12 cellular contexts compared by ENCODE assay signal in the genomic region with DNA sequence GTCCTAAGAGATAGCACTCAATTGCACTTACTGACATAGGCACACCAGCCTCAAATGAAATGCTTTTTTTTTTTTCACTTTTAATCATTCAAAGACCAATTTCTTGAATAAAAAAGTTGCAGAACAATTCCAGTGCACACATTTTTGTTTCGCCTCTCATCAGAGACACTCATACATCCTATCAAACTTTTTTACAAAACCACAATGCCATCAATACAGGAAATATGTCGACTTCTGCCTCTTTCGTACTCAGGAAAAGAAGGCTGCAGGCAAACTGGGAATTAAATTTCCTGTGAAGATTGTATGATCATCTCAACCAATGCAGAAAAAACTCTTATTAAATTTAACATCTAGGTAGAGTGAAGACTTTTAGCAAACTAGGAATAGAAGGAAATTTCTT.
DNase-seq lines count a peak whose midpoint lies in the region; ATAC-seq and TF ChIP-seq lines count a peak whose summit lies in the region.
"Had no signal": no experiment of that assay in that cellular context is flagged by ENCODE, and none has a peak within 500 bp of the region (broad histone marks: within the 10 kb centered on the region; RNA-seq: fewer than 3 reads in every experiment).

No MANE protein-coding gene starts in this region.

- no peak overlapping the region for H3K27ac ChIP-seq in BLaER1 treated with 17β-estradiol and CSF1 and Interleukin-3, amounts not matched to agents 10 nM and 100 nM
- peak overlapping the region; percentile 75 for H3K27ac ChIP-seq in SK-N-MC
- H3K27ac ChIP-seq: GM23248 had no signal

- TF ChIP-seq CTCF in GM13977 (IDR thresholded peaks at IDR 0.05; ENCODE audit: extremely low read depth, insufficient read depth, missing control alignments), result no peak

- peaks cover 0 to 16% (median 10%) of the 10 kb centered on the region in 10 experiments; a peak in 18 of 20 replicates for H3K4me1 ChIP-seq in BLaER1 treated with 17β-estradiol and CSF1 and Interleukin-3, amounts not matched to agents 10 nM and 100 nM

- H3K4me2 ChIP-seq in BLaER1 treated with 17β-estradiol and CSF1 and Interleukin-3, amounts not matched to agents 10 nM and 100 nM, result peak overlapping the region in 10 of 11 experiments; percentile 14 to 49 (median 37); a peak in 14 of 22 replicates

- no peak for ATAC-seq in HG03378 (IDR thresholded peaks at IDR 0.05; ENCODE audit: unreplicated experiment)
- ATAC-seq: GM12878 had no signal

- H3K27me3 ChIP-seq in BLaER1 treated with 17β-estradiol and CSF1 and Interleukin-3, amounts not matched to agents 10 nM and 100 nM, result no peaks in the 10 kb centered on the region

- no peaks in the 10 kb centered on the region for H3K36me3 ChIP-seq in BLaER1 treated with 17β-estradiol and CSF1 and Interleukin-3, amounts not matched to agents 10 nM and 100 nM
- no peaks in the 10 kb centered on the region for H3K36me3 ChIP-seq in SK-N-MC (ENCODE audit: insufficient read depth, low read length)

- DNase-seq in HT1080 (ENCODE audit: low read depth) (peak; percentile 70), SK-N-MC (ENCODE audit: low read depth, low spot score) (peak; percentile 44), T-helper 2 cell (no peak), NCI-H2227 treated with DMSO at 0.1 percent for 48 hours (lab: John Stamatoyannopoulos, UW) (no peak), GM13977 (ENCODE audit: low spot score) (no peak)
- DNase-seq: CD4-positive, CD25-positive, alpha-beta regulatory T cell; DMS53; H7 had no signal

- H3K4me3 ChIP-seq in BLaER1 treated with 17β-estradiol and CSF1 and Interleukin-3, amounts not matched to agents 10 nM and 100 nM, result no peak overlapping the region
- peak overlapping the region; percentile 57 for H3K4me3 ChIP-seq in SK-N-MC
- H3K4me3 ChIP-seq: GM12878, GM23248 had no signal

- in situ Hi-C loops in GM13977 (cut with MboI; ENCODE audit: low pct_unique_long_range_greater_than_20kb, low sequenced_read_pairs, unreplicated experiment), result no loop called here

- H3K9ac ChIP-seq in BLaER1 treated with 17β-estradiol and CSF1 and Interleukin-3, amounts not matched to agents 10 nM and 100 nM, result no peak overlapping the region
- H3K9ac ChIP-seq in SK-N-MC (ENCODE audit: insufficient read length), result no peak overlapping the region
- H3K9ac ChIP-seq: GM23248 had no signal

- no peaks in the 10 kb centered on the region for H3K9me3 ChIP-seq in BLaER1 treated with 17β-estradiol and CSF1 and Interleukin-3, amounts not matched to agents 10 nM and 100 nM (replicated peaks in 1 of 11)
- H3K9me3 ChIP-seq in SK-N-MC (ENCODE audit: low read depth, low read length), result no peaks in the 10 kb centered on the region

- no peaks in the 10 kb centered on the region for H4K20me1 ChIP-seq in BLaER1 treated with 17β-estradiol and CSF1 and Interleukin-3, amounts not matched to agents 10 nM and 100 nM

Comparison
In these comparisons a context has a peak if more than half of its experiments do, and no peak if none do; other contexts are left out.
1. DNase-seq: peak in HT1080 (single experiment) and SK-N-MC (single experiment); none in T-helper 2 cell (0 of 5), NCI-H2227 treated with DMSO at 0.1 percent for 48 hours (single experiment) and GM13977 (single experiment).